In genomic region chr9:95079461-95079860, GRCh38 we compare ENCODE assay signal across 23 cellular contexts.
DNase-seq lines count a peak whose midpoint lies in the region; ATAC-seq and TF ChIP-seq lines count a peak whose summit lies in the region.
"Had no signal": no experiment of that assay in that cellular context is flagged by ENCODE, and none has a peak within 500 bp of the region (broad histone marks: within the 10 kb centered on the region; RNA-seq: fewer than 3 reads in every experiment).

No MANE protein-coding gene starts in this region.

- H3K27ac Mint-ChIP-seq in Caco-2 (ENCODE audit: unreplicated experiment) (peak overlapping the region; percentile 53), chondrocyte (ENCODE audit: unreplicated experiment) (peak overlapping the region; percentile 91)
- H3K27ac Mint-ChIP-seq in activated CD8-positive, alpha-beta memory T cell treated with anti-CD3 and anti-CD28 coated beads, Interleukin-2, amount 10 ng/mL, durations not matched to agents 7 days and 5 days, result no peak overlapping the region
- H3K27ac Mint-ChIP-seq: activated CD8-positive, alpha-beta T cell treated with anti-CD3 and anti-CD28 coated beads, Interleukin-2, amount 10 ng/mL, durations not matched to agents 7 days and 5 days; CD4-positive, CD25-positive, alpha-beta regulatory T cell; T-helper 2 cell treated with Interferon-gamma antibody and Interleukin-4, amounts not matched to agents 5 μg/mL and 100 μg/mL, for 36 hours had no signal

- H3K4me3 Mint-ChIP-seq in Caco-2 (ENCODE audit: unreplicated experiment) (peak overlapping the region; percentile 14), chondrocyte (ENCODE audit: unreplicated experiment) (no peak overlapping the region)
- H3K4me3 Mint-ChIP-seq in activated CD8-positive, alpha-beta memory T cell treated with anti-CD3 and anti-CD28 coated beads, Interleukin-2, amount 10 ng/mL, durations not matched to agents 7 days and 5 days, result no peak overlapping the region
- H3K4me3 Mint-ChIP-seq: activated CD8-positive, alpha-beta T cell treated with anti-CD3 and anti-CD28 coated beads, Interleukin-2, amount 10 ng/mL, durations not matched to agents 7 days and 5 days; CD4-positive, CD25-positive, alpha-beta regulatory T cell; T-helper 2 cell treated with Interferon-gamma antibody and Interleukin-4, amounts not matched to agents 5 μg/mL and 100 μg/mL, for 36 hours had no signal

- no peaks in the 10 kb centered on the region for H3K9me3 ChIP-seq in Caco-2
- no peaks in the 10 kb centered on the region for H3K9me3 ChIP-seq in spleen
- H3K9me3 ChIP-seq: body of pancreas, mucosa of descending colon had no signal

- H3K36me3 Mint-ChIP-seq in Caco-2 (ENCODE audit: insufficient read depth, unreplicated experiment) (peaks cover 91% of the 10 kb centered on the region), chondrocyte (ENCODE audit: low read depth) (peaks cover 49% of the 10 kb centered on the region)
- no peaks in the 10 kb centered on the region for H3K36me3 Mint-ChIP-seq in activated CD8-positive, alpha-beta memory T cell treated with anti-CD3 and anti-CD28 coated beads, Interleukin-2, amount 10 ng/mL, durations not matched to agents 7 days and 5 days
- H3K36me3 Mint-ChIP-seq: activated naive CD4-positive, alpha-beta T cell treated with anti-CD3 and anti-CD28 coated beads, Interleukin-2, amount 50 U/mL, for 72 hours had no signal

- H3K27me3 Mint-ChIP-seq in Caco-2 (ENCODE audit: insufficient read depth, unreplicated experiment) (no peaks in the 10 kb centered on the region), chondrocyte (ENCODE audit: low read depth) (no peaks in the 10 kb centered on the region)
- no peaks in the 10 kb centered on the region for H3K27me3 Mint-ChIP-seq in activated CD8-positive, alpha-beta memory T cell treated with anti-CD3 and anti-CD28 coated beads, Interleukin-2, amount 10 ng/mL, durations not matched to agents 7 days and 5 days
- H3K27me3 Mint-ChIP-seq: CD4-positive, CD25-positive, alpha-beta regulatory T cell had no signal

- H3K27ac ChIP-seq in spleen, result no peak overlapping the region

- H3K4me3 ChIP-seq in Caco-2 (ENCODE audit: low read depth, low read length) (no peak overlapping the region), spleen (no peak overlapping the region)
- H3K4me3 ChIP-seq: body of pancreas, hepatocyte, mucosa of descending colon had no signal

- no peak for ATAC-seq in activated CD8-positive, alpha-beta memory T cell treated with anti-CD3 and anti-CD28 coated beads, Interleukin-2, amount 10 ng/mL, durations not matched to agents 7 days and 5 days
- ATAC-seq: activated CD8-positive, alpha-beta T cell treated with anti-CD3 and anti-CD28 coated beads, Interleukin-2, amount 10 ng/mL, durations not matched to agents 7 days and 5 days; activated naive CD4-positive, alpha-beta T cell treated with anti-CD3 and anti-CD28 coated beads, Interleukin-2, amount 50 U/mL, for 72 hours; mucosa of descending colon; PC-3 had no signal

- intact Hi-C loops in Caco-2 (cut with micrococcal nuclease; ENCODE audit: unreplicated experiment) (loop anchor here (2.0 to 10.0 kb wide), 4 partner anchors 23 to 295 kb away; no protein-coding TSS in a partner anchor), spleen (cut with DNase I; ENCODE audit: low total_unique reads) (no loop called here)

- H3K27me3 ChIP-seq in Caco-2 (replicated peaks; ENCODE audit: control insufficient read depth, insufficient read depth, low read length) (no peaks in the 10 kb centered on the region), spleen (replicated peaks in 1 of 7) (no peaks in the 10 kb centered on the region)
- H3K27me3 ChIP-seq: body of pancreas, hepatocyte had no signal

- peaks cover 13% of the 10 kb centered on the region for H3K36me3 ChIP-seq in Caco-2 (ENCODE audit: control insufficient read depth, insufficient read depth, low read length)
- H3K36me3 ChIP-seq in spleen, result peaks cover 0 to 53% (median 21%) of the 10 kb centered on the region in 6 donors

- no TSS peak for BruUV-seq in Caco-2 (replicated peaks; lab: Mats Ljungman, UMichigan)

- H3K4me1 ChIP-seq in Caco-2 (peaks cover 39% of the 10 kb centered on the region), spleen (peaks cover 0 to 40% (median 20%) of the 10 kb centered on the region in 6 donors)

- peaks cover 43% of the 10 kb centered on the region for H3K4me1 Mint-ChIP-seq in Caco-2 (ENCODE audit: low read depth, unreplicated experiment)
- H3K4me1 Mint-ChIP-seq in chondrocyte (ENCODE audit: low read depth), result peaks cover 44% of the 10 kb centered on the region
- H3K4me1 Mint-ChIP-seq in activated CD8-positive, alpha-beta memory T cell treated with anti-CD3 and anti-CD28 coated beads, Interleukin-2, amount 10 ng/mL, durations not matched to agents 7 days and 5 days, result peaks cover 1% of the 10 kb centered on the region

- TF ChIP-seq CTCF in Caco-2 (IDR thresholded peaks at IDR 0.05; ENCODE audit: insufficient read depth in 1 of 2, low read depth in 1 of 2, low read length in 1 of 2, severe bottlenecking in 1 of 2, unreplicated experiment in 1 of 2) (no peak), chondrocyte (IDR thresholded peaks at IDR 0.05) (no peak), spleen (IDR thresholded peaks at IDR 0.05 in 8 of 11, conservative IDR thresholded peaks at IDR 0.05 in 3 of 11) (no peak)

- CTCF ChIA-PET in Caco-2 (lab: Charles Lee), result no interaction called here
- CTCF ChIA-PET in activated CD8-positive, alpha-beta memory T cell treated with anti-CD3 and anti-CD28 coated beads, Interleukin-2, amount 10 ng/mL, durations not matched to agents 7 days and 5 days (lab: Charles Lee), result no interaction called here

- POLR2A ChIA-PET in Caco-2 (lab: Charles Lee), result no interaction called here

- no peak for DNase-seq in Caco-2
- no peak for DNase-seq in chondrocyte (ENCODE audit: low spot score)
- DNase-seq in mesenteric fat pad (ENCODE audit: low spot score), result peak; percentile 69
- DNase-seq in spleen, result peak; percentile 58
- no peak for DNase-seq in germinal center (ENCODE audit: low spot score)
- DNase-seq in activated CD8-positive, alpha-beta memory T cell treated with anti-CD3 and anti-CD28 coated beads, Interleukin-2, amount 10 ng/mL, durations not matched to agents 7 days and 5 days, result no peak
- no peak for DNase-seq in NCI-H2196 treated with DMSO at 0.1 percent for 48 hours (lab: John Stamatoyannopoulos, UW; ENCODE audit: unreplicated experiment)
- DNase-seq in cerebellar nuclear complex (lab: John Stamatoyannopoulos, UW), result no peak
- DNase-seq: activated CD4-positive, CD25-positive, alpha-beta regulatory T cell; activated CD8-positive, alpha-beta T cell treated with anti-CD3 and anti-CD28 coated beads, Interleukin-2, amount 10 ng/mL, durations not matched to agents 7 days and 5 days; activated T-cell treated with anti-CD3 and anti-CD28 coated beads, Interleukin-2, amount 50 U/mL, for 48 hours; CD4-positive, CD25-positive, alpha-beta regulatory T cell; kidney; mucosa of descending colon; NCI-H1105; NCI-H69; nucleus accumbens; PC-3; stimulated activated CD4-positive, alpha-beta T cell treated with anti-CD3 and anti-CD28 coated beads, Interleukin-2, amount 100 ng/mL, for 48 hours had no signal

- TF ChIP-seq POLR2A in spleen (IDR thresholded peaks at IDR 0.05), result no peak

- 93 to 95% (median 94%) methylated on average over 10 of the region's 10 CpGs for WGBS in spleen, 5 donors

- no peaks in the 10 kb centered on the region for H3K9me3 Mint-ChIP-seq in Caco-2 (ENCODE audit: unreplicated experiment)
- H3K9me3 Mint-ChIP-seq in chondrocyte (ENCODE audit: low read depth), result no peaks in the 10 kb centered on the region
- no peaks in the 10 kb centered on the region for H3K9me3 Mint-ChIP-seq in activated CD8-positive, alpha-beta memory T cell treated with anti-CD3 and anti-CD28 coated beads, Interleukin-2, amount 10 ng/mL, durations not matched to agents 7 days and 5 days (ENCODE audit: low read depth)
- H3K9me3 Mint-ChIP-seq: activated naive CD4-positive, alpha-beta T cell treated with anti-CD3 and anti-CD28 coated beads, Interleukin-2, amount 50 U/mL, for 72 hours; CD4-positive, CD25-positive, alpha-beta regulatory T cell; T-helper 2 cell treated with Interferon-gamma antibody and Interleukin-4, amounts not matched to agents 5 μg/mL and 100 μg/mL, for 36 hours had no signal

Comparison
In these comparisons a context has a peak if more than half of its experiments do, and no peak if none do; other contexts are left out.
1. DNase-seq: peak in mesenteric fat pad (single experiment) and spleen (single experiment); none in Caco-2 (0 of 2), chondrocyte (single experiment), germinal center (single experiment), activated CD8-positive, alpha-beta memory T cell treated with anti-CD3 and anti-CD28 coated beads, Interleukin-2, amount 10 ng/mL, durations not matched to agents 7 days and 5 days (single experiment), NCI-H2196 treated with DMSO at 0.1 percent for 48 hours (single experiment) and cerebellar nuclear complex (0 of 2).